In the genomic region with DNA sequence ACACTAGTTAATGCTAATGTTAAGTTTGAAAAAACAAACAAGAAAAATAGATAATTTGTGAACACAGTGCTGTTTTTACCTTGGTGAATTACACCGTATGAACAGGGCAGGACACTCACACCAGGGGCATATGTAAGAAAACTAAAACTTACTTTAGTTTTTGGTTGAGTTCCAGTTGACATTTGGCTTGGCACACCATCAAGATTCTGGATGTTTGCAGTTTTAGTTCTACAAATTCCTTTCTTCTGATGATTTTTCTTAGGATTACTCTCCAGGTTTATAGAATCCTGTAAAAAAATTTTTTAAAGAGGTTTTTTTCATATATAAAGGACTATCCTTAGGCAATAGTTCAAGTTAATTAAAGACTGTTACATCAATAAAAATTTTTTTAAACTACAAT, we compare ENCODE assay signal across 18 cellular contexts.
DNase-seq lines count a peak whose midpoint lies in the region; ATAC-seq and TF ChIP-seq lines count a peak whose summit lies in the region.
"Had no signal": no experiment of that assay in that cellular context is flagged by ENCODE, and none has a peak within 500 bp of the region (broad histone marks: within the 10 kb centered on the region; RNA-seq: fewer than 3 reads in every experiment).

No MANE protein-coding gene starts in this region.

- in situ Hi-C loops in astrocyte of the cerebellum (cut with HindIII; ENCODE audit: low sequenced_read_pairs) = no loop called here

- no peak overlapping the region for H2AFZ ChIP-seq in ACC112 (ENCODE audit: low read length, unreplicated experiment)

- TF ChIP-seq CTCF in HFFc6 (IDR thresholded peaks at IDR 0.05) (no peak), astrocyte of the cerebellum (IDR thresholded peaks at IDR 0.05; ENCODE audit: low read depth, low read length, missing control alignments) (no peak), left lung (IDR thresholded peaks at IDR 0.05) (no peak)

- H3K36me3 ChIP-seq in ACC112 (ENCODE audit: insufficient read depth, low read length) = no peaks in the 10 kb centered on the region
- H3K36me3 ChIP-seq in left lung = no peaks in the 10 kb centered on the region
- H3K36me3 ChIP-seq: upper lobe of left lung had no signal

- H3K79me2 ChIP-seq in ACC112 (ENCODE audit: control insufficient read depth, insufficient read depth, low read length, unreplicated experiment) = no peaks in the 10 kb centered on the region

- H3K9me3 Mint-ChIP-seq in HFFc6 = no peaks in the 10 kb centered on the region
- H3K9me3 Mint-ChIP-seq: activated naive CD4-positive, alpha-beta T cell treated with anti-CD3 and anti-CD28 coated beads, Interleukin-2, amount 50 U/mL, for 24 hours; dendritic cell treated with granulocyte-macrophage colony-stimulating factor and Interleukin-4, amounts not matched to agents 40 ng/mL and 50 ng/mL, for 4 days; nephron progenitor cell had no signal

- H3K27ac ChIP-seq in ACC112 (ENCODE audit: low read depth, low read length) (peak overlapping the region; percentile 50), left lung (no peak overlapping the region)
- H3K27ac ChIP-seq: upper lobe of left lung had no signal

- H3K27me3 Mint-ChIP-seq in HFFc6 (ENCODE audit: insufficient read depth) = no peaks in the 10 kb centered on the region; the same call in 1 of the 2 replicates
- H3K27me3 Mint-ChIP-seq: activated naive CD4-positive, alpha-beta T cell treated with anti-CD3 and anti-CD28 coated beads, Interleukin-2, amount 50 U/mL, for 24 hours; dendritic cell treated with granulocyte-macrophage colony-stimulating factor and Interleukin-4, amounts not matched to agents 40 ng/mL and 50 ng/mL, for 4 days had no signal

- H3K27me3 ChIP-seq in ACC112 (ENCODE audit: insufficient read depth, low read length) = no peaks in the 10 kb centered on the region
- H3K27me3 ChIP-seq in left lung = no peaks in the 10 kb centered on the region

- peaks cover 54% of the 10 kb centered on the region for H3K4me1 Mint-ChIP-seq in HFFc6 (ENCODE audit: low read depth)

- H3K9me3 ChIP-seq in left lung = no peaks in the 10 kb centered on the region
- H3K9me3 ChIP-seq: upper lobe of left lung had no signal

- no peaks in the 10 kb centered on the region; the same call in 1 of the 2 replicates for H3K36me3 Mint-ChIP-seq in HFFc6 (ENCODE audit: low read depth)
- H3K36me3 Mint-ChIP-seq: activated naive CD4-positive, alpha-beta T cell treated with anti-CD3 and anti-CD28 coated beads, Interleukin-2, amount 50 U/mL, for 24 hours had no signal

- H3K4me3 ChIP-seq in ACC112 (ENCODE audit: low read depth, low read length) = no peak overlapping the region
- no peak overlapping the region for H3K4me3 ChIP-seq in astrocyte of the cerebellum (ENCODE audit: low read depth, low read length)
- no peak overlapping the region for H3K4me3 ChIP-seq in left lung
- H3K4me3 ChIP-seq: upper lobe of left lung had no signal

- intact Hi-C loops in left lung (cut with DNase I) = no loop called here

- peaks cover 19% of the 10 kb centered on the region for H3K4me1 ChIP-seq in ACC112 (ENCODE audit: control insufficient read depth, insufficient read depth, low read length, unreplicated experiment)
- no peaks in the 10 kb centered on the region for H3K4me1 ChIP-seq in left lung
- H3K4me1 ChIP-seq: upper lobe of left lung had no signal

- DNase-seq in HFFc6 = peak; percentile 83
- peak; percentile 90 for DNase-seq in astrocyte of the cerebellum (ENCODE audit: low read depth)
- DNase-seq in lung microvascular endothelial cell (ENCODE audit: low read depth in 2 of 2) = peak; percentile 51 to 58
- DNase-seq in left lung = no peak
- DNase-seq in NCI-H2171 (lab: John Stamatoyannopoulos, UW) = no peak
- DNase-seq: AML-193, DND-41, glutamatergic neuron, left cardiac atrium, NCI-H1417, NCI-H526 treated with DMSO at 0.1 percent for 48 hours, nephron progenitor cell, upper lobe of left lung had no signal

- peak overlapping the region; percentile 49 for H3K27ac Mint-ChIP-seq in HFFc6
- H3K27ac Mint-ChIP-seq: activated naive CD4-positive, alpha-beta T cell treated with anti-CD3 and anti-CD28 coated beads, Interleukin-2, amount 50 U/mL, for 24 hours; dendritic cell treated with granulocyte-macrophage colony-stimulating factor and Interleukin-4, amounts not matched to agents 40 ng/mL and 50 ng/mL, for 4 days; nephron progenitor cell had no signal

- no peak overlapping the region for H3K4me3 Mint-ChIP-seq in HFFc6
- H3K4me3 Mint-ChIP-seq: activated naive CD4-positive, alpha-beta T cell treated with anti-CD3 and anti-CD28 coated beads, Interleukin-2, amount 50 U/mL, for 24 hours; dendritic cell treated with granulocyte-macrophage colony-stimulating factor and Interleukin-4, amounts not matched to agents 40 ng/mL and 50 ng/mL, for 4 days; nephron progenitor cell had no signal

- ATAC-seq in left lung (no peak), GM18498 (IDR thresholded peaks at IDR 0.05; ENCODE audit: unreplicated experiment) (no peak), GM21528 (IDR thresholded peaks at IDR 0.05; ENCODE audit: low FRiP score, unreplicated experiment) (no peak)

Comparison
In these comparisons a context has a peak if more than half of its experiments do, and no peak if none do; other contexts are left out.
1. DNase-seq: peak in HFFc6 (single experiment), astrocyte of the cerebellum (single experiment) and lung microvascular endothelial cell (2 of 2); none in left lung (0 of 2) and NCI-H2171 (single experiment).